In the genomic region with DNA sequence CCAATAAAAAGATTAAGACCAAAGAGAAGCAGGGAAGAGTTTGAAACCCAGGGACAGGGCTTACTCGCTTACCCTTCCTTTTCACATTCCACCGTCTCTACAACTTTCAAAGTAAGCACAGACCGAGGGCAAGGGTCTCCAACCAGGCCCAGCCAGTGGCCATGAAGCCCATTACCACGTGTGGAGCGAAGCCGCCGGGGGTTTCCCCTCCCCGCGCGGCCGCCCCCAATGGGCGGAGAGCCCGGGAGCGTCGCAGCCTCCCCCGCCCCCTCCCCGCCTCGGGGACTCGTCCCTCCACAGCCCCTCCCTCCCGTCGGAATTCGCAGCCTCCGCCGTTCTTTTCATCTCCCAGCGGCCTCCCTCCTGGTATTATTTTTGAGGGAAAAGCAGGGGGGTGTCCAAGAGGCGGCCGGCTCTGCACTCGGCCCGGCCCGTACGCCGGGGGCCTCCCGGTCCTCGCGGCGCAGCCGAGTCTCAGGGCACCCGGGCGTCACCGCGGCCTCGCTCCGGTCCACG, we compare ENCODE assay signal across 8 cellular contexts. TPM values are rescaled to one million over a fixed set of nuclear protein-coding genes. Genes with fewer than 3 reads are reported as not detected.
A peak's percentile ranks its signal among the peaks of the same experiment; 100 is the strongest.
DNase-seq lines count a peak whose midpoint lies in the region; ATAC-seq and TF ChIP-seq lines count a peak whose summit lies in the region.

No MANE protein-coding gene starts in this region.

- no peak for TF ChIP-seq POLR2A in right lobe of liver (IDR thresholded peaks at IDR 0.05)

- H3K36me3 ChIP-seq in right lobe of liver = no peaks in the 10 kb centered on the region

- POLR2A ChIA-PET in activated CD4-positive, alpha-beta memory T cell treated with anti-CD3 and anti-CD28 coated beads for 36 hours (lab: Charles Lee) = interaction anchor here (0.7 to 2.6 kb wide), 6 partner anchors 53 to 604 kb away, joined by 3 to 12 read pairs (median 5); a partner anchor contains a TSS

- intact Hi-C loops in activated CD4-positive, alpha-beta memory T cell treated with anti-CD3 and anti-CD28 coated beads for 36 hours (cut with micrococcal nuclease) = loop anchor here (1.0 to 10.0 kb wide), 13 partner anchors 53 to 981 kb away; a partner anchor contains a TSS
- intact Hi-C loops in dorsolateral prefrontal cortex (cut with DNase I) = loop anchor here (1.0 to 10.0 kb wide), 5 partner anchors 45 to 573 kb away; a partner anchor contains a TSS
- intact Hi-C loops in right lobe of liver (cut with DNase I) = no loop called here

- WGBS in right lobe of liver (ENCODE audit: insufficient coverage, low coverage, low lambda C conversion rate, missing lambda C conversion rate) = 0% methylated on average over 16 of the region's 44 CpGs

- H3K9me3 ChIP-seq in right lobe of liver = no peaks in the 10 kb centered on the region

- ATAC-seq in HG03039 (IDR thresholded peaks at IDR 0.05; ENCODE audit: unreplicated experiment) (peak; percentile 26), right lobe of liver (peak; percentile 63 to 71 (median 67))

- TF ChIP-seq CTCF in dorsolateral prefrontal cortex (IDR thresholded peaks at IDR 0.05 in 54 of 56, conservative IDR thresholded peaks at IDR 0.05 in 2 of 56; ENCODE audit: low read depth in 1 of 56, partially characterized antibody in 56 of 56) (peak in 1 of 56 donors; percentile 10), right lobe of liver (IDR thresholded peaks at IDR 0.05) (no peak)

- peak overlapping the region; percentile 93 for H3K4me3 Mint-ChIP-seq in activated CD4-positive, alpha-beta memory T cell treated with anti-CD3 and anti-CD28 coated beads for 36 hours

- CTCF ChIA-PET in activated CD4-positive, alpha-beta memory T cell treated with anti-CD3 and anti-CD28 coated beads for 36 hours (lab: Charles Lee) = interaction anchor here (0.7 to 2.0 kb wide), 2 partner anchors 264 to 594 kb away, joined by 3 to 7 read pairs; a partner anchor contains a TSS

- peak; percentile 55 to 68 for DNase-seq in NCI-H446 (lab: John Stamatoyannopoulos, UW)
- DNase-seq in NCI-H446 treated with DMSO at 0.1 percent for 48 hours (lab: John Stamatoyannopoulos, UW) = no peak
- DNase-seq in NCI-H2227 (lab: John Stamatoyannopoulos, UW; ENCODE audit: unreplicated experiment) = peak; percentile 89
- peak; percentile 84 for DNase-seq in activated CD4-positive, alpha-beta memory T cell treated with anti-CD3 and anti-CD28 coated beads for 36 hours
- peak in 8 of 10 donors; percentile 19 to 71 (median 48) for DNase-seq in dorsolateral prefrontal cortex
- peak; percentile 70 to 79 (median 75) for DNase-seq in right lobe of liver
- DNase-seq in stimulated activated CD4-positive, alpha-beta T cell treated with anti-CD3 and anti-CD28 coated beads, Interleukin-4, amount 100 ng/mL, for 48 hours (ENCODE audit: low read depth in 2 of 2) = peak; percentile 70 to 79

- H3K4me1 Mint-ChIP-seq in activated CD4-positive, alpha-beta memory T cell treated with anti-CD3 and anti-CD28 coated beads for 36 hours (ENCODE audit: low read depth) = peaks cover 46% of the 10 kb centered on the region

- no peaks in the 10 kb centered on the region for H3K27me3 ChIP-seq in dorsolateral prefrontal cortex
- no peaks in the 10 kb centered on the region for H3K27me3 ChIP-seq in right lobe of liver

- H3K36me3 Mint-ChIP-seq in activated CD4-positive, alpha-beta memory T cell treated with anti-CD3 and anti-CD28 coated beads for 36 hours = peaks cover 33% of the 10 kb centered on the region

- peaks cover 0 to 10% (median 0%) of the 10 kb centered on the region in 4 donors for H3K4me1 ChIP-seq in right lobe of liver

- H3K27ac ChIP-seq in dorsolateral prefrontal cortex (peak overlapping the region; percentile 73 to 99 (median 97)), right lobe of liver (peak overlapping the region; percentile 86 to 95 (median 86))

- H3K9me3 Mint-ChIP-seq in activated CD4-positive, alpha-beta memory T cell treated with anti-CD3 and anti-CD28 coated beads for 36 hours = peaks cover 6% of the 10 kb centered on the region

- H3K27me3 Mint-ChIP-seq in activated CD4-positive, alpha-beta memory T cell treated with anti-CD3 and anti-CD28 coated beads for 36 hours = no peaks in the 10 kb centered on the region

- H3K4me3 ChIP-seq in dorsolateral prefrontal cortex = peak overlapping the region; percentile 57 to 99 (median 90)
- peak overlapping the region; percentile 73 to 85 (median 77) for H3K4me3 ChIP-seq in right lobe of liver

- peak overlapping the region; percentile 99 for H3K27ac Mint-ChIP-seq in activated CD4-positive, alpha-beta memory T cell treated with anti-CD3 and anti-CD28 coated beads for 36 hours

RNA-seq across cellular contexts. Expression of a gene that starts 0.7 kb away (rescaled TPM):
- 100 to 1,000 TPM; 889 to 895 TPM for total RNA-seq in activated CD4-positive, alpha-beta memory T cell treated with anti-CD3 and anti-CD28 coated beads for 36 hours
- 100 to 1,000 TPM; 291 to 450 (median 373) TPM for total RNA-seq in dorsolateral prefrontal cortex
- 10 to 100 TPM; 61.9 to 99.1 (median 81.5) TPM for total RNA-seq in right lobe of liver

RNA-seq across cellular contexts. Expression of a gene that starts 52.2 kb away (rescaled TPM):
- 10 to 100 TPM; 23.8 to 24.4 TPM for total RNA-seq in activated CD4-positive, alpha-beta memory T cell treated with anti-CD3 and anti-CD28 coated beads for 36 hours
- 10 to 100 TPM in 119 of 120 experiments, 1 to 10 TPM in 1; 9.0 to 26.9 (median 17.8) TPM for total RNA-seq in dorsolateral prefrontal cortex
- total RNA-seq in right lobe of liver = 10 to 100 TPM in 4 of 6 experiments, 1 to 10 TPM in 2; 1.7 to 22.4 (median 14.3) TPM

Comparison
In these comparisons a context has a peak if more than half of its experiments do, and no peak if none do; other contexts are left out.
1. intact Hi-C loops: an anchor here in activated CD4-positive, alpha-beta memory T cell treated with anti-CD3 and anti-CD28 coated beads for 36 hours (1.0 to 10.0 kb wide) and dorsolateral prefrontal cortex (1.0 to 10.0 kb wide); none called in right lobe of liver.